Comparison of ENCODE assay signal across 15 cellular contexts in genomic region chr9:34337404-34337803, GRCh38. TPM values are rescaled to one million over a fixed set of nuclear protein-coding genes. Genes with fewer than 3 reads are reported as not detected.
DNase-seq lines count a peak whose midpoint lies in the region; ATAC-seq, FAIRE-seq and TF ChIP-seq lines count a peak whose summit lies in the region.
"Had no signal": no experiment of that assay in that cellular context is flagged by ENCODE, and none has a peak within 500 bp of the region (broad histone marks: within the 10 kb centered on the region; RNA-seq: fewer than 3 reads in every experiment).

No MANE protein-coding gene starts in this region.

- no peak for TF ChIP-seq POLR2A in A549 (IDR thresholded peaks at IDR 0.05; ENCODE audit: low read length)

- CTCF ChIA-PET in A549 (lab: Yijun Ruan, JAX): interaction anchor here (1.3 to 23.6 kb wide), 4 partner anchors 10 to 212 kb away, joined by 3 to 417 read pairs (median 11); partner anchors contain the start of gene MYORG

- H4K20me1 ChIP-seq in GM23338 (replicated peaks; ENCODE audit: insufficient read depth): no peaks in the 10 kb centered on the region; the same call in 1 of the 2 replicates

- no peak overlapping the region for H3K27ac ChIP-seq in A549
- no peak overlapping the region for H3K27ac ChIP-seq in GM23338 (ENCODE audit: low read depth)
- H3K27ac ChIP-seq: body of pancreas had no signal

- no peaks in the 10 kb centered on the region for H3K9me2 ChIP-seq in GM23338 (ENCODE audit: insufficient read depth)

- ATAC-seq in A549 (no peak), GM23338 (no peak)
- ATAC-seq: body of pancreas had no signal

- peaks cover 24% of the 10 kb centered on the region for H3K4me1 Mint-ChIP-seq in GM23338

- H3K27me3 Mint-ChIP-seq in GM23338 (ENCODE audit: insufficient read depth, low read depth, poor library complexity): no peaks in the 10 kb centered on the region

- DNase-seq in A549 (ENCODE audit: low read depth in 1 of 2, low spot score in 1 of 2): peak in 1 of 2 experiments; percentile 16
- peak; percentile 37 for DNase-seq in GM23338 (ENCODE audit: low spot score)
- DNase-seq in amniotic epithelial cell (ENCODE audit: low read depth): peak; percentile 7
- DNase-seq in fibroblast of villous mesenchyme (ENCODE audit: low read depth): no peak
- no peak for DNase-seq in stimulated activated CD4-positive, alpha-beta T cell treated with anti-CD3 and anti-CD28 coated beads, Interleukin-2, amount 100 ng/mL, for 48 hours
- DNase-seq in KG1 (lab: John Stamatoyannopoulos, UW): no peak
- DNase-seq in activated CD8-positive, alpha-beta memory T cell treated with anti-CD3 and anti-CD28 coated beads, Interleukin-2, amount 50 U/mL, for 4 hours: no peak
- no peak for DNase-seq in activated CD4-positive, alpha-beta T cell treated with anti-CD3 and anti-CD28 coated beads for 48 hours
- DNase-seq: body of pancreas; midbrain; NCI-H2029 treated with DMSO at 0.1 percent for 48 hours; retina; stimulated activated CD4-positive, alpha-beta T cell treated with anti-CD3 and anti-CD28 coated beads, Interleukin-4, amount 100 ng/mL, for 4 hours; stimulated activated naive CD4-positive, alpha-beta T cell had no signal

- H3K9me3 ChIP-seq in A549: no peaks in the 10 kb centered on the region
- H3K9me3 ChIP-seq: body of pancreas had no signal

- H3K36me3 Mint-ChIP-seq in GM23338 (ENCODE audit: low read depth): peaks cover 17% of the 10 kb centered on the region; the same call in 2 of the 3 replicates

- H3K27ac Mint-ChIP-seq in GM23338: no peak overlapping the region
- H3K27ac Mint-ChIP-seq: activated T-helper 1 cell treated with anti-CD3 and anti-CD28 coated beads, Interleukin-12 subunit alpha, Interleukin-12 subunit beta, Interleukin-2, Interleukin-4 antibody, amounts not matched to agents 30 ng/mL and 10 ng/mL and 1 ng/mL, durations not matched to agents 14 hours and 24 hours and 36 hours had no signal

- H3K4me3 Mint-ChIP-seq in GM23338: no peak overlapping the region
- H3K4me3 Mint-ChIP-seq: activated T-helper 1 cell treated with anti-CD3 and anti-CD28 coated beads, Interleukin-12 subunit alpha, Interleukin-12 subunit beta, Interleukin-2, Interleukin-4 antibody, amounts not matched to agents 30 ng/mL and 10 ng/mL and 1 ng/mL, durations not matched to agents 14 hours and 24 hours and 36 hours had no signal

- WGBS in A549 (ENCODE audit: missing lambda C conversion rate): 93% methylated on average over 2 of the region's 2 CpGs

- TF ChIP-seq EP300 in A549 (IDR thresholded peaks at IDR 0.05): no peak

- H3K4me2 ChIP-seq in A549 (no peak overlapping the region), GM23338 (no peak overlapping the region)

- H3K36me3 ChIP-seq in GM23338 (ENCODE audit: insufficient read depth): no peaks in the 10 kb centered on the region

- no peaks in the 10 kb centered on the region for H3K9me3 Mint-ChIP-seq in GM23338
- H3K9me3 Mint-ChIP-seq: activated T-helper 1 cell treated with anti-CD3 and anti-CD28 coated beads, Interleukin-12 subunit alpha, Interleukin-12 subunit beta, Interleukin-2, Interleukin-4 antibody, amounts not matched to agents 30 ng/mL and 10 ng/mL and 1 ng/mL, durations not matched to agents 14 hours and 24 hours and 36 hours had no signal

- H3K79me2 ChIP-seq in GM23338 (replicated peaks; ENCODE audit: insufficient read depth): 0 out of 2 replicates have a peak, but pooled peaks cover 5% of the 10 kb centered on the region

- POLR2A ChIA-PET in A549 (lab: Yijun Ruan, JAX): interaction anchor here (0.6 kb wide), 1 partner anchor 258 kb away, joined by 3 read pairs; no protein-coding TSS in a partner anchor

- H3K4me1 ChIP-seq in A549 (peaks cover 4% of the 10 kb centered on the region; the same call in 2 of the 3 replicates), GM23338 (ENCODE audit: insufficient read depth) (peaks cover 19% of the 10 kb centered on the region)

- no peak for FAIRE-seq in A549 (lab: Jason Lieb, UNC)

- no peaks in the 10 kb centered on the region for H3K27me3 ChIP-seq in GM23338 (ENCODE audit: insufficient read depth)
- H3K27me3 ChIP-seq: body of pancreas had no signal

- H3K4me3 ChIP-seq in A549: no peak overlapping the region
- H3K4me3 ChIP-seq in GM23338: no peak overlapping the region
- no peak overlapping the region for H3K4me3 ChIP-seq in fibroblast of villous mesenchyme (ENCODE audit: low read depth, low read length)
- H3K4me3 ChIP-seq: body of pancreas had no signal

- H3F3A ChIP-seq in GM23338 (replicated peaks; ENCODE audit: low read depth): no peaks in the 10 kb centered on the region

- TF ChIP-seq CTCF in A549 (IDR thresholded peaks at IDR 0.05) (no peak), GM23338 (conservative IDR thresholded peaks at IDR 0.05; ENCODE audit: low read depth in 2 of 2) (peak; percentile 37 to 40; a peak in 3 of 4 replicates), fibroblast of villous mesenchyme (IDR thresholded peaks at IDR 0.05; ENCODE audit: insufficient read depth, low read depth, low read length) (peak; percentile 23)

- peak; percentile 11 to 39; a peak in 2 of 5 replicates for TF ChIP-seq RAD21 in A549 (conservative IDR thresholded peaks at IDR 0.05 in 1 of 2, IDR thresholded peaks at IDR 0.05 in 1 of 2)

- no peak overlapping the region for H2AFZ ChIP-seq in GM23338

TF ChIP-seq in A549, 52 proteins besides CTCF, POLR2A, EP300 and RAD21 (continues in another document):
- TF ChIP-seq RCOR1 (IDR thresholded peaks at IDR 0.05; ENCODE audit: low read depth, low read length) (no peak), TFCP2L1 (CRISPR knock-in tag; IDR thresholded peaks at IDR 0.05) (no peak), ZSCAN20 (CRISPR knock-in tag; IDR thresholded peaks at IDR 0.05) (no peak), HMGXB4 (CRISPR knock-in tag; IDR thresholded peaks at IDR 0.05; ENCODE audit: borderline replicate concordance) (no peak), HOXB13 (CRISPR knock-in tag; IDR thresholded peaks at IDR 0.05; ENCODE audit: low read depth) (no peak)

TF ChIP-seq in GM23338, 12 proteins besides CTCF, POLR2A, EP300 and RAD21:
- TF ChIP-seq REST (IDR thresholded peaks at IDR 0.05; ENCODE audit: unreplicated experiment) (no peak), NANOG (IDR thresholded peaks at IDR 0.05; ENCODE audit: borderline replicate concordance) (no peak)

RNA-seq across cellular contexts. Expression of gene NUDT2, which starts 8.0 kb away (rescaled TPM):
- polyA plus RNA-seq in A549 (2011; rRNA removed) (26.4 and 26.8 TPM in 2 replicates), A549 (2017; fragmentation: RNase III; extraction: RNeasy Plus Mini Kit Qiagen cat#74134 plus additional on column Dnase treatment) (24.2 to 26.4 TPM (median 25.5 TPM) in 3 replicates), GM23338 (2016; fragmentation: Nextera tagmentation; extraction: Ambion mirVana) (16.4 and 16.9 TPM in 2 replicates)
- polyA plus RNA-seq in A549 (2012; cell fraction: cytosol; rRNA removed): 23.3 and 25.2 TPM in 2 replicates
- 12.9 and 15.4 TPM in 2 replicates for polyA plus RNA-seq in A549 (2012; cell fraction: nucleus; rRNA removed)
- 6.7 and 6.9 TPM in 2 replicates for polyA minus RNA-seq in A549 (2011; rRNA and poly(A)+ RNA removed)
- 9.5 and 12.1 TPM in 2 replicates for total RNA-seq in GM23338 (2014; rRNA removed; shearing (Covaris generic))
- 21.6 and 30.2 TPM in 2 replicates for total RNA-seq in fibroblast of villous mesenchyme

RNA-seq across cellular contexts. Expression of gene KIF24, which starts 8.3 kb away (rescaled TPM):
- polyA plus RNA-seq in A549 (2011; rRNA removed) (4.3 and 4.4 TPM in 2 replicates), A549 (2017; fragmentation: RNase III; extraction: RNeasy Plus Mini Kit Qiagen cat#74134 plus additional on column Dnase treatment) (3.0 to 3.3 TPM (median 3.2 TPM) in 3 replicates), GM23338 (2016; fragmentation: Nextera tagmentation; extraction: Ambion mirVana) (1.0 and 1.3 TPM in 2 replicates)
- 1.9 and 2.4 TPM in 2 replicates for polyA plus RNA-seq in A549 (2012; cell fraction: cytosol; rRNA removed)
- 5.2 and 5.7 TPM in 2 replicates for polyA plus RNA-seq in A549 (2012; cell fraction: nucleus; rRNA removed)
- 11.0 and 12.0 TPM in 2 replicates for polyA minus RNA-seq in A549 (2011; rRNA and poly(A)+ RNA removed)
- total RNA-seq in GM23338 (2014; rRNA removed; shearing (Covaris generic)): 4.4 and 4.7 TPM in 2 replicates
- 2.6 and 3.5 TPM in 2 replicates for total RNA-seq in fibroblast of villous mesenchyme

RNA-seq across cellular contexts. Expression of gene MYORG, which starts 39.3 kb away (rescaled TPM):
- 2.2 and 3.7 TPM in 2 replicates for polyA plus RNA-seq in A549 (2011; rRNA removed)
- polyA plus RNA-seq in A549 (2012; cell fraction: cytosol; rRNA removed): 0.99 and 1.6 TPM in 2 replicates
- polyA plus RNA-seq in A549 (2012; cell fraction: nucleus; rRNA removed): 2.2 and 2.5 TPM in 2 replicates
- 3.3 to 4.2 TPM (median 4.1 TPM) in 3 replicates for polyA plus RNA-seq in A549 (2017; fragmentation: RNase III; extraction: RNeasy Plus Mini Kit Qiagen cat#74134 plus additional on column Dnase treatment)
- polyA minus RNA-seq in A549 (2011; rRNA and poly(A)+ RNA removed): 3.1 and 3.3 TPM in 2 replicates
- total RNA-seq in GM23338 (2014; rRNA removed; shearing (Covaris generic)): 4.9 and 7.3 TPM in 2 replicates
- polyA plus RNA-seq in GM23338 (2016; fragmentation: Nextera tagmentation; extraction: Ambion mirVana): 1.3 and 1.5 TPM in 2 replicates
- total RNA-seq in fibroblast of villous mesenchyme: 0.64 and 1.3 TPM in 2 replicates

Comparison
In these comparisons a context has a peak if more than half of its experiments do, and no peak if none do; other contexts are left out.
1. DNase-seq: peak in GM23338 (single experiment) and amniotic epithelial cell (single experiment); none in fibroblast of villous mesenchyme (single experiment), stimulated activated CD4-positive, alpha-beta T cell treated with anti-CD3 and anti-CD28 coated beads, Interleukin-2, amount 100 ng/mL, for 48 hours (0 of 2), KG1 (single experiment), activated CD8-positive, alpha-beta memory T cell treated with anti-CD3 and anti-CD28 coated beads, Interleukin-2, amount 50 U/mL, for 4 hours (single experiment) and activated CD4-positive, alpha-beta T cell treated with anti-CD3 and anti-CD28 coated beads for 48 hours (single experiment).